Comparison of ENCODE assay signal across 36 cellular contexts in the genomic region with DNA sequence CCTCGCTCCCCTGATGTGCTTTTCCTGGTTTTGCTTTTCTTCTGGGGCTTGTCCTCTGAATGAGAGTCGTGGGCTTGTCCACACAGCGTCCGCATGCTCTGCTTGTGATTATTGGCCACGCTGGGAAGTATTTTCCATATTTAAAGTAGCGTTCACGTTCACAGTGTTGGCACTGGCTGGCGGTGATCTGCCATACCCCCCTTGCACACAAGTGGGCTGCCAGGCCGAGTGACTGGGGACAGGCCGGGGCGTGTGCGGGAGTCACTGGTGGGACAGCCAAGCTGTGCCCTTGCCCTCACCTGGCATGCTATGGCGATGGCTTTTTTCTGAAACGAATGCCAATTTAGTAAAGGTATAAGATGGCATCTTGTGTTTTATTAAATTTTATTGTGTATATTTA. TPM values are rescaled to one million over a fixed set of nuclear protein-coding genes. Genes with fewer than 3 reads are reported as not detected.
"Had no signal": no experiment of that assay in that cellular context is flagged by ENCODE, and none has a peak within 500 bp of the region (broad histone marks: within the 10 kb centered on the region; RNA-seq: fewer than 3 reads in every experiment).

No MANE protein-coding gene starts in this region.

- H3K27me3 ChIP-seq: ascending aorta, cardiac muscle cell had no signal

- H3K4me1 ChIP-seq: ascending aorta had no signal

- H3K27ac ChIP-seq: ascending aorta, cardiac muscle cell, KMS-11, PC-9, RWPE1, WERI-Rb-1 had no signal

- H3K4me3 ChIP-seq: ascending aorta, cardiac muscle cell, PC-9 had no signal

- H3K36me3 ChIP-seq: cardiac muscle cell, WERI-Rb-1 had no signal

- H3K9me3 ChIP-seq: ascending aorta had no signal

- DNase-seq: activated CD4-positive, alpha-beta T cell treated with anti-CD3 and anti-CD28 coated beads, Interleukin-2, amount 10 ng/mL, durations not matched to agents 24 days and 14 days; activated CD4-positive, alpha-beta T cell treated with anti-CD3 and anti-CD28 coated beads, Interleukin-2, amount 50 U/mL, for 4 hours; activated CD8-positive, alpha-beta T cell treated with anti-CD3 and anti-CD28 coated beads for 36 hours; activated effector memory CD4-positive, alpha-beta T cell treated with anti-CD3 and anti-CD28 coated beads, Interleukin-2, amount 50 U/mL, for 16 hours; activated naive CD4-positive, alpha-beta T cell; activated naive CD4-positive, alpha-beta T cell treated with anti-CD3 and anti-CD28 coated beads, Interleukin-2, amount 50 U/mL, for 16 hours; activated naive CD8-positive, alpha-beta T cell treated with anti-CD3 and anti-CD28 coated beads for 36 hours; activated T-cell treated with anti-CD3 and anti-CD28 coated beads, Interleukin-2, amount 50 U/mL, for 1 hour; activated T-cell treated with anti-CD3 and anti-CD28 coated beads, Interleukin-2, amount 50 U/mL, for 72 hours; amniotic stem cell; MM.1S; MV-4-11; NCI-H1092; NCI-H1436 treated with DMSO at 0.1 percent for 48 hours; NCI-H1694 treated with DMSO at 0.1 percent for 48 hours; NCI-H2029 treated with DMSO at 0.1 percent for 48 hours; NCI-H2107; NCI-H2171; NCI-H510A; NCI-H526; NCI-H748 treated with DMSO at 0.1 percent for 48 hours; NK-92 treated with Interleukin-12 subunit alpha and Interleukin-12 subunit beta, amount 100 ng/mL, for 24 hours; PC-9; SW 1271; T-helper 1 cell; T-helper 2 cell; T-helper 9 cell; WERI-Rb-1 had no signal

- ATAC-seq: activated CD8-positive, alpha-beta T cell treated with anti-CD3 and anti-CD28 coated beads for 36 hours; activated T-cell treated with anti-CD3 and anti-CD28 coated beads, Interleukin-2, amount 50 U/mL, for 72 hours; activated T-helper 17 cell treated with anti-CD3 and anti-CD28 coated beads, Interleukin-2, amount 50 U/mL, for 72 hours; Right ventricle myocardium inferior had no signal

RNA-seq across cellular contexts. Expression of a gene that starts 32.8 kb away (rescaled TPM):
- total RNA-seq: LHCN-M2 had no signal

RNA-seq across cellular contexts. Expression of a gene that starts 50.4 kb away (rescaled TPM):
- total RNA-seq: activated CD4-positive, alpha-beta T cell treated with anti-CD3 and anti-CD28 coated beads, Interleukin-2, amount 10 ng/mL, durations not matched to agents 24 days and 14 days; activated CD8-positive, alpha-beta memory T cell treated with anti-CD3 and anti-CD28 coated beads for 36 hours; activated CD8-positive, alpha-beta T cell treated with anti-CD3 and anti-CD28 coated beads for 36 hours; ascending aorta; LHCN-M2; Right ventricle myocardium inferior had no signal
